ENCODE assay signal across 1 cellular context in the genomic region with DNA sequence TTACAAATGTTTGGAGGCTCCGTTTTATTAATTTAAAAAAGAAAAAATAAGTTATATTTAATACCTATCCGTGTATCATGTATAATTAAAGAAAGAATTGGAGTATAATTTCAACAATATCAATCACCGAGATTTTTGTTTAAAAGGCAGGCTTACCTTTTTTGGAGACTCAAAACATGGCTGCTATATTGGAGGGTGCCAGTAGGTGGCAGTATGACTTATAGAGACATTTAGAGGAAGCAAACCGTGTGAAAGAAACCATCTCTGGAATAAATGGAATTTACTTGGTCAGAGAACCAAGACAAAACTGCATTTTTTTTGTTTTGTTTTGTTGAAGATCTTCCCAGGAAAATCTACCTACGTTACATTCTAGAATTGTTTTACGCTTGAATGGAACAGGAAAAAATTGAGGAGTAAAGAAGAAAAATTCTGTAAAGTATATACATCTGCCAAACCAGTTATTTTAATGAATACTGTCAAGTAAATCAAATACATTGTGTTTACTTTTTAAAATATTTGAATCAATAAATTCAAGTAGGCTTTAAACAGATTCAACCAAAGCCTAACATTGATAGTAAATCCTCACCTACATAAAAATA.
TF ChIP-seq lines count a peak whose summit lies in the region.

No MANE protein-coding gene starts in this region.

TF ChIP-seq in SK-N-SH, 30 proteins besides CTCF, POLR2A, EP300 and RAD21 (continued from another document):
- TF ChIP-seq MEF2A (IDR thresholded peaks at IDR 0.05; ENCODE audit: borderline replicate concordance, low read depth) = no peak
- TF ChIP-seq EZH2phosphoT487 (IDR thresholded peaks at IDR 0.05; ENCODE audit: borderline replicate concordance, low read depth) = no peak
- no peak for TF ChIP-seq RCOR1 (IDR thresholded peaks at IDR 0.05; ENCODE audit: low read length)
